In the genomic region with DNA sequence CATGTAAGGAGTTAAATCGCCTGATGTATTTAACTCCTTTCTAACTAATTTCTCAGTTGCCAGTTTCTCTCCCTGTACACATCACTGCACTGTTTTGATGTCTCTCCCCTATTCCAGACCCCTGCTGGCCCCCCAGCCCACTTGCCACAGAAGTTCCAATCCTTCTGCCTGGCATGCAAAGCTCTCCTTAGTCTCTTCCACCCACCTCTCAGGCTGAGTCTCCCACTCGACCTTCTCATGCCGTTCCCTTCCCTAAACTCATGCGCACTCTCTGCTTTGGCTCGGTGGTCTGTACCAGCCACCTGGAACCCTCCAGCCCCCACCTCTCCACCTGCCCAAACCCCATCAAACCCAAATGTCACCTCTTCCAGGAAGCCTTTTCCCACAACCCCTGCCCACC, we compare ENCODE assay signal across 10 cellular contexts. TPM values are rescaled to one million over a fixed set of nuclear protein-coding genes. Genes with fewer than 3 reads are reported as not detected.
"Had no signal": no experiment of that assay in that cellular context is flagged by ENCODE, and none has a peak within 500 bp of the region (broad histone marks: within the 10 kb centered on the region; RNA-seq: fewer than 3 reads in every experiment).

No MANE protein-coding gene starts in this region.

- H3K27ac Mint-ChIP-seq: IgD-negative memory B cell had no signal

- H3K4me3 Mint-ChIP-seq: IgD-negative memory B cell had no signal

- H3K4me3 ChIP-seq: GM23248, HAP-1 had no signal

- ATAC-seq: HCT116, HepG2 had no signal

- H3K9me3 Mint-ChIP-seq: IgD-negative memory B cell had no signal

- H3K27ac ChIP-seq: GM23248, HL-60, KMS-11 had no signal

- DNase-seq: GM23248, GOT3, H7, KBM-7 had no signal

- H3K9me3 ChIP-seq: HAP-1 had no signal

- H3K4me1 ChIP-seq: HAP-1 had no signal

RNA-seq across cellular contexts. Expression of a gene that starts 56.9 kb away (rescaled TPM):
- polyA plus RNA-seq: IgD-negative memory B cell had no signal
